9 cellular contexts compared by ENCODE assay signal in the genomic region with DNA sequence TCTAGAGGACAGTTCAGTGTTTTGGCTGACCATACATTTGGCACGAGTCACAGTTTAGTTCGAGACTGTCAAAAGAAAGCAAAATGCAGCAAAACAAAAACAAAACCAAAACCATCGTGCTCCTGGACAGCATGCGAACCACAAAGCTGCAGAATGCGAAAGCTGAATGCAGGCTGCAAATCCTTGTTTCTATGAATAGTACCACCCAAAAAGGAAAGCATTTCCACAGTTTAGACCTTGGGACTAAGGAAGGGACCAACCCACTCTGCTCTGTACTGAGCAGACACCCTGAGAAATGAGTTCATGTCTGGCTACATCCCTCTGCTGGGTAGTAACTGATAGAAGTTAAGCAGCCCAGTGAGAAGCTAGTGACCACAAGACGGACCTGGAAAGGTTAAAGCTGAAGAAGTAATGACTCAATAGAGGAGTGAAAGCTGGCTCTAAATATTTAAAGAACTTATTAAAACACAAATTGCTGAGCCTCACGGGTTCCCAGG. TPM values are rescaled to one million over a fixed set of nuclear protein-coding genes. Genes with fewer than 3 reads are reported as not detected.
DNase-seq lines count a peak whose midpoint lies in the region; ATAC-seq and TF ChIP-seq lines count a peak whose summit lies in the region.
"Had no signal": no experiment of that assay in that cellular context is flagged by ENCODE, and none has a peak within 500 bp of the region (broad histone marks: within the 10 kb centered on the region; RNA-seq: fewer than 3 reads in every experiment).

No MANE protein-coding gene starts in this region.

- POLR2A ChIA-PET in MCF 10A (lab: Yijun Ruan, JAX) = interaction anchor here (0.7 to 0.9 kb wide), 3 partner anchors 45 to 184 kb away, joined by 3 read pairs; no protein-coding TSS in a partner anchor

- TF ChIP-seq POLR2A in breast epithelium (IDR thresholded peaks at IDR 0.05) = no peak

- DNase-seq in breast epithelium (ENCODE audit: low spot score in 2 of 2) = no peak
- no peak for DNase-seq in MCF 10A (ENCODE audit: unreplicated experiment)
- no peak for DNase-seq in epithelial cell of proximal tubule (ENCODE audit: low read depth)
- DNase-seq in DMS114 treated with DMSO at 0.1 percent for 48 hours (lab: John Stamatoyannopoulos, UW; ENCODE audit: unreplicated experiment) = no peak
- no peak for DNase-seq in NCI-H2107 treated with DMSO at 0.1 percent for 48 hours (lab: John Stamatoyannopoulos, UW; ENCODE audit: unreplicated experiment)
- no peak for DNase-seq in NCI-H1694 treated with DMSO at 0.1 percent for 48 hours (lab: John Stamatoyannopoulos, UW)
- no peak for DNase-seq in neural progenitor cell (ENCODE audit: low spot score)

- H3K4me1 Mint-ChIP-seq in MCF 10A (ENCODE audit: insufficient read depth, unreplicated experiment) (peaks cover 50% of the 10 kb centered on the region), neural progenitor cell (peaks cover 23% of the 10 kb centered on the region)

- H3K27me3 ChIP-seq in breast epithelium (no peaks in the 10 kb centered on the region), neural progenitor cell (peaks cover 34% of the 10 kb centered on the region)

- ATAC-seq in HG03460 (IDR thresholded peaks at IDR 0.05; ENCODE audit: unreplicated experiment) = peak; percentile 48

- CTCF ChIA-PET in MCF 10A (lab: Yijun Ruan, JAX) = interaction anchor here (0.5 to 3.6 kb wide), 9 partner anchors 82 to 283 kb away, joined by 3 to 21 read pairs (median 3); partner anchors contain the start of gene ANKRD31

- no peaks in the 10 kb centered on the region for H3K79me2 ChIP-seq in neural progenitor cell (ENCODE audit: low read depth)

- H3K27ac ChIP-seq in breast epithelium (peak overlapping the region; percentile 3 to 17), neural progenitor cell (no peak overlapping the region)

- H3F3A ChIP-seq in neural progenitor cell (ENCODE audit: low read depth) = peaks cover 5% of the 10 kb centered on the region

- intact Hi-C loops in breast epithelium (cut with DNase I; ENCODE audit: low total_unique reads) (no loop called here), MCF 10A (cut with micrococcal nuclease) (no loop called here)

- H2AFZ ChIP-seq in neural progenitor cell (replicated peaks) = no peak overlapping the region

- TF ChIP-seq CTCF in breast epithelium (IDR thresholded peaks at IDR 0.05) = no peak
- no peak for TF ChIP-seq CTCF in MCF 10A (IDR thresholded peaks at IDR 0.05; ENCODE audit: unreplicated experiment)
- TF ChIP-seq CTCF in epithelial cell of proximal tubule (conservative IDR thresholded peaks at IDR 0.05; ENCODE audit: low read depth, low read length) = no peak
- TF ChIP-seq CTCF in neural progenitor cell (IDR thresholded peaks at IDR 0.05) = no peak

- H3K4me3 Mint-ChIP-seq in MCF 10A (ENCODE audit: unreplicated experiment) (no peak overlapping the region), neural progenitor cell (no peak overlapping the region)

- peaks cover 7% of the 10 kb centered on the region for H4K20me1 ChIP-seq in neural progenitor cell (ENCODE audit: low read depth)

- H3K9me3 Mint-ChIP-seq in MCF 10A (ENCODE audit: unreplicated experiment) = no peaks in the 10 kb centered on the region
- no peaks in the 10 kb centered on the region for H3K9me3 Mint-ChIP-seq in neural progenitor cell

- H3K36me3 Mint-ChIP-seq in MCF 10A (ENCODE audit: insufficient read depth, unreplicated experiment) = peaks cover 13% of the 10 kb centered on the region
- peaks cover 10% of the 10 kb centered on the region for H3K36me3 Mint-ChIP-seq in neural progenitor cell

- no peak overlapping the region for H3K4me2 ChIP-seq in neural progenitor cell

- no TSS peak for BruUV-seq in MCF 10A (replicated peaks; lab: Mats Ljungman, UMichigan)

- no peak overlapping the region for H3K9ac ChIP-seq in neural progenitor cell

- no peaks in the 10 kb centered on the region for H3K9me3 ChIP-seq in breast epithelium
- no peaks in the 10 kb centered on the region for H3K9me3 ChIP-seq in neural progenitor cell (ENCODE audit: low read depth)

- peak overlapping the region in 2 of 3 donors; percentile 12 to 50 for H3K4me3 ChIP-seq in breast epithelium
- H3K4me3 ChIP-seq in epithelial cell of proximal tubule (ENCODE audit: low read depth, low read length) = peak overlapping the region; percentile 0
- no peak overlapping the region for H3K4me3 ChIP-seq in neural progenitor cell

- no peaks in the 10 kb centered on the region for H3K4me1 ChIP-seq in breast epithelium
- H3K4me1 ChIP-seq in neural progenitor cell = peaks cover 5% of the 10 kb centered on the region

- H3K27ac Mint-ChIP-seq in MCF 10A (ENCODE audit: low read depth, unreplicated experiment) (no peak overlapping the region), neural progenitor cell (no peak overlapping the region)

- H3K27me3 Mint-ChIP-seq in MCF 10A (ENCODE audit: insufficient read depth, unreplicated experiment) (no peaks in the 10 kb centered on the region), neural progenitor cell (ENCODE audit: insufficient read depth, low read depth) (peaks cover 8% of the 10 kb centered on the region)

- H3K36me3 ChIP-seq in breast epithelium (no peaks in the 10 kb centered on the region), neural progenitor cell (no peaks in the 10 kb centered on the region)

RNA-seq across cellular contexts. Expression of gene GCNT4, which starts 3.9 kb away (rescaled TPM):
- total RNA-seq in breast epithelium = 1 to 10 TPM; 1.3 to 2.3 (median 2.3) TPM
- 1.4 and 1.8 TPM in 2 replicates for total RNA-seq in MCF 10A (2022)
- 2.3 and 2.7 TPM in 2 replicates for total RNA-seq in epithelial cell of proximal tubule
- 0.17 and 0.25 TPM in 2 replicates for total RNA-seq in neural progenitor cell (ENCODE audit: low replicate concordance)
- total RNA-seq: OCI-LY7 had no signal
